Comparison of ENCODE assay signal across 29 cellular contexts in genomic region chr19:1611353-1611752, GRCh38. TPM values are rescaled to one million over a fixed set of nuclear protein-coding genes. Genes with fewer than 3 reads are reported as not detected.
DNase-seq lines count a peak whose midpoint lies in the region; ATAC-seq, FAIRE-seq and TF ChIP-seq lines count a peak whose summit lies in the region.
"Had no signal": no experiment of that assay in that cellular context is flagged by ENCODE, and none has a peak within 500 bp of the region (broad histone marks: within the 10 kb centered on the region; RNA-seq: fewer than 3 reads in every experiment).

No MANE protein-coding gene starts in this region.

- H3K9me3 Mint-ChIP-seq in CD4-positive, alpha-beta memory T cell: no peaks in the 10 kb centered on the region
- H3K9me3 Mint-ChIP-seq in T-cell: no peaks in the 10 kb centered on the region
- H3K9me3 Mint-ChIP-seq: activated CD8-positive, alpha-beta T cell treated with anti-CD3 and anti-CD28 coated beads for 36 hours; memory B cell had no signal

- peaks cover 34% of the 10 kb centered on the region for H3K4me1 ChIP-seq in CD4-positive, alpha-beta memory T cell (ENCODE audit: insufficient read depth, low read length)
- H3K4me1 ChIP-seq: colonic mucosa had no signal

- no peak for TF ChIP-seq POLR2A in GM12891 (IDR thresholded peaks at IDR 0.05; ENCODE audit: low read depth, low read length)

- H3K4me3 ChIP-seq in CD4-positive, alpha-beta memory T cell (ENCODE audit: low read length in 2 of 2): no peak overlapping the region
- H3K4me3 ChIP-seq: BLaER1 treated with 17β-estradiol and CSF1 and Interleukin-3, amounts not matched to agents 10 nM and 100 nM; breast epithelium; colonic mucosa; HAP-1; psoas muscle; stomach; tibial artery had no signal

- no peaks in the 10 kb centered on the region for H3K27me3 ChIP-seq in CD4-positive, alpha-beta memory T cell (ENCODE audit: insufficient read depth, low read length)
- H3K27me3 ChIP-seq: BLaER1 treated with 17β-estradiol and CSF1 and Interleukin-3, amounts not matched to agents 10 nM and 100 nM; breast epithelium; colonic mucosa; stomach; tibial artery had no signal

- H3K4me1 Mint-ChIP-seq in CD4-positive, alpha-beta memory T cell: peaks cover 15 to 53% (median 30%) of the 10 kb centered on the region in 4 donors
- peaks cover 17 to 34% (median 27%) of the 10 kb centered on the region in 3 donors for H3K4me1 Mint-ChIP-seq in T-cell

- peak overlapping the region in 5 of 7 donors; percentile 15 to 64 (median 46) for H3K27ac Mint-ChIP-seq in CD4-positive, alpha-beta memory T cell
- H3K27ac Mint-ChIP-seq in T-cell: peak overlapping the region; percentile 11 to 39
- H3K27ac Mint-ChIP-seq: activated CD8-positive, alpha-beta T cell treated with anti-CD3 and anti-CD28 coated beads for 36 hours; memory B cell had no signal

- no peak for TF ChIP-seq CTCF in GM20000 (IDR thresholded peaks at IDR 0.05; ENCODE audit: extremely low read depth, missing control alignments)

- H3K36me3 ChIP-seq in CD4-positive, alpha-beta memory T cell (ENCODE audit: insufficient read depth, low read length): peaks cover 27% of the 10 kb centered on the region

- POLR2A ChIA-PET in CD4-positive, alpha-beta memory T cell (lab: Charles Lee; ENCODE audit: partially characterized antibody): interaction anchor here (9.8 kb wide), 1 partner anchor 40 kb away, joined by 115 read pairs; the partner anchor contains the start of gene TCF3
- POLR2A ChIA-PET in T-cell (lab: Charles Lee): interaction anchor here in 1 of 2 donors (0.6 kb wide), 1 partner anchor 15 kb away, joined by 3 read pairs; no protein-coding TSS in a partner anchor

- no peak overlapping the region for H3K27ac ChIP-seq in CD4-positive, alpha-beta memory T cell (ENCODE audit: low read depth, low read length)
- H3K27ac ChIP-seq: BLaER1 treated with 17β-estradiol and CSF1 and Interleukin-3, amounts not matched to agents 10 nM and 100 nM; breast epithelium; colonic mucosa; HL-60; psoas muscle; stomach; tibial artery had no signal

- no peaks in the 10 kb centered on the region for H3K27me3 Mint-ChIP-seq in CD4-positive, alpha-beta memory T cell
- no peaks in the 10 kb centered on the region for H3K27me3 Mint-ChIP-seq in T-cell
- H3K27me3 Mint-ChIP-seq: activated CD8-positive, alpha-beta T cell treated with anti-CD3 and anti-CD28 coated beads for 36 hours; memory B cell had no signal

- intact Hi-C loops in CD4-positive, alpha-beta memory T cell (cut with micrococcal nuclease): no loop called here

- ATAC-seq in T-cell (replicated peaks in 1 of 4): no peak
- no peak for ATAC-seq in GM21576 (IDR thresholded peaks at IDR 0.05; ENCODE audit: unreplicated experiment)
- ATAC-seq: activated CD8-positive, alpha-beta T cell treated with anti-CD3 and anti-CD28 coated beads for 36 hours; esophagus mucosa; psoas muscle had no signal

- FAIRE-seq in GM12891 (lab: Jason Lieb, UNC): no peak
- FAIRE-seq: GM12892 had no signal

- CTCF ChIA-PET in CD4-positive, alpha-beta memory T cell (lab: Charles Lee; ENCODE audit: partially characterized antibody): no interaction called here
- CTCF ChIA-PET in T-cell (lab: Charles Lee): no interaction called here

- peak overlapping the region in 1 of 8 donors; percentile 53 for H3K4me3 Mint-ChIP-seq in CD4-positive, alpha-beta memory T cell
- no peak overlapping the region for H3K4me3 Mint-ChIP-seq in T-cell
- H3K4me3 Mint-ChIP-seq: activated CD8-positive, alpha-beta T cell treated with anti-CD3 and anti-CD28 coated beads for 36 hours; memory B cell had no signal

- H3K36me3 Mint-ChIP-seq in CD4-positive, alpha-beta memory T cell: peaks cover 15 to 20% of the 10 kb centered on the region in 2 donors
- peaks cover 21% of the 10 kb centered on the region for H3K36me3 Mint-ChIP-seq in T-cell

- H3K9me3 ChIP-seq in CD4-positive, alpha-beta memory T cell (ENCODE audit: control insufficient read depth in 1 of 2, low read length in 2 of 2): no peaks in the 10 kb centered on the region
- H3K9me3 ChIP-seq: BLaER1 treated with 17β-estradiol and CSF1 and Interleukin-3, amounts not matched to agents 10 nM and 100 nM; breast epithelium; colonic mucosa; HAP-1; psoas muscle; stomach; tibial artery had no signal

- DNase-seq in CD4-positive, alpha-beta memory T cell: no peak
- DNase-seq in GM20000 (ENCODE audit: low spot score): peak; percentile 18
- no peak for DNase-seq in T-cell
- no peak for DNase-seq in NCI-H446 (lab: John Stamatoyannopoulos, UW)
- DNase-seq in GM12891 (ENCODE audit: insufficient read length, low spot score): no peak
- DNase-seq: activated CD4-positive, CD25-positive, alpha-beta regulatory T cell treated with anti-CD3 and anti-CD28 coated beads, Interleukin-2, amount 50 U/mL, for 72 hours; activated naive CD4-positive, alpha-beta T cell; activated T-cell treated with anti-CD3 and anti-CD28 coated beads, Interleukin-2, amount 50 U/mL, for 1 hour; amygdala; colonic mucosa; effector memory CD4-positive, alpha-beta T cell; foreskin melanocyte; NCI-H1092 treated with DMSO at 0.1 percent for 48 hours; NCI-H187 treated with DMSO at 0.1 percent for 48 hours; NCI-H82; nucleus accumbens; psoas muscle; SIG-M5; stomach; tibial artery had no signal

TF ChIP-seq in GM12891, 5 proteins besides CTCF, POLR2A, EP300 and RAD21:
- TF ChIP-seq TAF1 (IDR thresholded peaks at IDR 0.05; ENCODE audit: low read depth, low read length) (no peak), PAX5 (IDR thresholded peaks at IDR 0.05; ENCODE audit: insufficient read depth, low read length, severe bottlenecking) (no peak), POU2F2 (IDR thresholded peaks at IDR 0.05; ENCODE audit: low read depth, low read length) (no peak), POLR2AphosphoS5 (IDR thresholded peaks at IDR 0.05; ENCODE audit: low read depth, low read length) (no peak), SPI1 (IDR thresholded peaks at IDR 0.05; ENCODE audit: low read depth, low read length) (no peak)
TF ChIP-seq in GM12891: peak in this region for 0.

RNA-seq across cellular contexts. Expression of gene UQCR11, which starts 6.1 kb away (rescaled TPM):
- 100 to 1,000 TPM; 157 to 158 TPM for total RNA-seq in CD4-positive, alpha-beta memory T cell
- polyA plus RNA-seq in CD4-positive, alpha-beta memory T cell: 100 to 1,000 TPM; 623 to 668 TPM
- 100 to 1,000 TPM; 127 to 168 (median 148) TPM for total RNA-seq in T-cell
- 202 TPM for polyA plus RNA-seq in GM12891 (2012; ENCODE audit: low read depth, missing spikeins)

RNA-seq across cellular contexts. Expression of gene MBD3, which starts 18.7 kb away (rescaled TPM):
- total RNA-seq in CD4-positive, alpha-beta memory T cell: 10 to 100 TPM; 56.9 to 62.8 TPM
- polyA plus RNA-seq in CD4-positive, alpha-beta memory T cell: 10 to 100 TPM in 1 of 2 donors, 1 to 10 TPM in 1; 3.9 to 12.2 TPM
- 10 to 100 TPM; 51.8 to 80.3 (median 75.5) TPM for total RNA-seq in T-cell
- 38.8 TPM for polyA plus RNA-seq in GM12891 (2012; ENCODE audit: low read depth, missing spikeins)

RNA-seq across cellular contexts. Expression of gene TCF3, which starts 41.1 kb away (rescaled TPM):
- total RNA-seq in CD4-positive, alpha-beta memory T cell: 10 to 100 TPM; 72.0 to 75.7 TPM
- 10 to 100 TPM in 1 of 2 donors, 1 to 10 TPM in 1; 1.8 to 13.3 TPM for polyA plus RNA-seq in CD4-positive, alpha-beta memory T cell
- 100 to 1,000 TPM in 2 of 5 donors, 10 to 100 TPM in 3; 63.3 to 107 (median 94.6) TPM for total RNA-seq in T-cell
- polyA plus RNA-seq in GM12891 (2012; ENCODE audit: low read depth, missing spikeins): 146 TPM

RNA-seq across cellular contexts. Expression of gene MEX3D, which starts 43.2 kb away (rescaled TPM):
- total RNA-seq in CD4-positive, alpha-beta memory T cell: 1 to 10 TPM; 4.5 to 4.9 TPM
- polyA plus RNA-seq in CD4-positive, alpha-beta memory T cell: under 1 TPM in 1 of 2 donors, not detected in 1; 0.16 TPM
- 1 to 10 TPM; 2.1 to 7.7 (median 6.2) TPM for total RNA-seq in T-cell
- polyA plus RNA-seq in GM12891 (2012; ENCODE audit: low read depth, missing spikeins): 1.0 TPM
